In genomic region chr5:115096034-115096769, GRCh38 we compare ENCODE assay signal across 1 cellular context.
TF ChIP-seq lines count a peak whose summit lies in the region.

No MANE protein-coding gene starts in this region.

TF ChIP-seq in WTC11, 78 proteins besides CTCF, POLR2A, EP300 and RAD21 (continued from another document):
- TF ChIP-seq ZNF512 (CRISPR knock-in tag; IDR thresholded peaks at IDR 0.05; ENCODE audit: borderline replicate concordance) (no peak), ATF2 (CRISPR knock-in tag; IDR thresholded peaks at IDR 0.05; ENCODE audit: borderline replicate concordance, low read depth) (no peak), JUN (CRISPR knock-in tag; IDR thresholded peaks at IDR 0.05) (no peak), IRF2 (CRISPR knock-in tag; IDR thresholded peaks at IDR 0.05; ENCODE audit: borderline replicate concordance, low read depth) (no peak), NFATC4 (CRISPR knock-in tag; IDR thresholded peaks at IDR 0.05) (no peak)
- TF ChIP-seq, protein P1, sequence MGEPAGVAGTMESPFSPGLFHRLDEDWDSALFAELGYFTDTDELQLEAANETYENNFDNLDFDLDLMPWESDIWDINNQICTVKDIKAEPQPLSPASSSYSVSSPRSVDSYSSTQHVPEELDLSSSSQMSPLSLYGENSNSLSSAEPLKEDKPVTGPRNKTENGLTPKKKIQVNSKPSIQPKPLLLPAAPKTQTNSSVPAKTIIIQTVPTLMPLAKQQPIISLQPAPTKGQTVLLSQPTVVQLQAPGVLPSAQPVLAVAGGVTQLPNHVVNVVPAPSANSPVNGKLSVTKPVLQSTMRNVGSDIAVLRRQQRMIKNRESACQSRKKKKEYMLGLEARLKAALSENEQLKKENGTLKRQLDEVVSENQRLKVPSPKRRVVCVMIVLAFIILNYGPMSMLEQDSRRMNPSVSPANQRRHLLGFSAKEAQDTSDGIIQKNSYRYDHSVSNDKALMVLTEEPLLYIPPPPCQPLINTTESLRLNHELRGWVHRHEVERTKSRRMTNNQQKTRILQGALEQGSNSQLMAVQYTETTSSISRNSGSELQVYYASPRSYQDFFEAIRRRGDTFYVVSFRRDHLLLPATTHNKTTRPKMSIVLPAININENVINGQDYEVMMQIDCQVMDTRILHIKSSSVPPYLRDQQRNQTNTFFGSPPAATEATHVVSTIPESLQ (CRISPR knock-in tag; IDR thresholded peaks at IDR 0.05), result no peak
- TF ChIP-seq, protein P2, sequence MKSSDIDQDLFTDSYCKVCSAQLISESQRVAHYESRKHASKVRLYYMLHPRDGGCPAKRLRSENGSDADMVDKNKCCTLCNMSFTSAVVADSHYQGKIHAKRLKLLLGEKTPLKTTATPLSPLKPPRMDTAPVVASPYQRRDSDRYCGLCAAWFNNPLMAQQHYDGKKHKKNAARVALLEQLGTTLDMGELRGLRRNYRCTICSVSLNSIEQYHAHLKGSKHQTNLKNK (CRISPR knock-in tag; IDR thresholded peaks at IDR 0.05), result no peak
